20 cellular contexts compared by ENCODE assay signal in the genomic region with DNA sequence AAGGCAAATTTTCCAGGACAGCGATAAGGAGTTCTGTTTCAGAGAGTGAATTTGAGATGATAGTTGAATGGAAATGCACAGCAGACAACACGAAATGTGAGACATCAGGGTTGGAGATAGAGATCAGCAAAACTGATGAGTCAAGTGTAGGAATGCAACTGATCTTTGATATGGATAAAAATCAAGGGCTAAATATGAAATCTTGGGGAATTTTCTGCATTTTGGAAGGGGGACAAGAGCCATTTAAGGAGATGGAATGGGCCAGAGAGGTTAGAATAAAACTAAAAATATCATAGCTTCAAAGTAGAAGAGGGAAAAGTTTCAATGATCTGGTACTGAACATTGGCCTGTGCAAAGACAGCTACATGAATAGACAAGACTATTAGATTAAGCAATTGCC. TPM values are rescaled to one million over a fixed set of nuclear protein-coding genes. Genes with fewer than 3 reads are reported as not detected.
A peak's percentile ranks its signal among the peaks of the same experiment; 100 is the strongest.
DNase-seq lines count a peak whose midpoint lies in the region; ATAC-seq and TF ChIP-seq lines count a peak whose summit lies in the region.
"Had no signal": no experiment of that assay in that cellular context is flagged by ENCODE, and none has a peak within 500 bp of the region (broad histone marks: within the 10 kb centered on the region; RNA-seq: fewer than 3 reads in every experiment).

No MANE protein-coding gene starts in this region.

- H3K36me3 Mint-ChIP-seq in activated T-helper 17 cell treated with anti-CD3 and anti-CD28 coated beads, Interleukin-2, amount 50 U/mL, for 72 hours (ENCODE audit: low read depth): peaks cover 50% of the 10 kb centered on the region

- H3K27ac Mint-ChIP-seq in activated T-helper 17 cell treated with anti-CD3 and anti-CD28 coated beads, Interleukin-2, amount 50 U/mL, for 72 hours: peak overlapping the region; percentile 0
- H3K27ac Mint-ChIP-seq: nephron had no signal

- peaks cover 24% of the 10 kb centered on the region for H3K4me1 Mint-ChIP-seq in activated T-helper 17 cell treated with anti-CD3 and anti-CD28 coated beads, Interleukin-2, amount 50 U/mL, for 72 hours

- H2AFZ ChIP-seq in KMS-11 (ENCODE audit: low read depth): no peak overlapping the region
- no peak overlapping the region for H2AFZ ChIP-seq in parathyroid adenoma

- 94% methylated on average over 2 of the region's 2 CpGs for WGBS in sigmoid colon, 2 donors

- TF ChIP-seq CTCF in KMS-11 (conservative IDR thresholded peaks at IDR 0.05; ENCODE audit: low read depth, low read length): no peak
- no peak for TF ChIP-seq CTCF in parathyroid adenoma (IDR thresholded peaks at IDR 0.05)
- no peak for TF ChIP-seq CTCF in sigmoid colon (IDR thresholded peaks at IDR 0.05)

- intact Hi-C loops in sigmoid colon (cut with DNase I): no loop called here

- no peaks in the 10 kb centered on the region for H3K9me3 Mint-ChIP-seq in activated T-helper 17 cell treated with anti-CD3 and anti-CD28 coated beads, Interleukin-2, amount 50 U/mL, for 72 hours
- H3K9me3 Mint-ChIP-seq: central memory CD8-positive, alpha-beta T cell; nephron had no signal

- peak overlapping the region; percentile 1 for H3K4me3 Mint-ChIP-seq in activated T-helper 17 cell treated with anti-CD3 and anti-CD28 coated beads, Interleukin-2, amount 50 U/mL, for 72 hours
- H3K4me3 Mint-ChIP-seq: central memory CD8-positive, alpha-beta T cell; nephron had no signal

- H3K27me3 ChIP-seq in KMS-11 (ENCODE audit: insufficient read depth, low read depth): no peaks in the 10 kb centered on the region
- no peaks in the 10 kb centered on the region for H3K27me3 ChIP-seq in parathyroid adenoma (ENCODE audit: control insufficient read depth, insufficient read depth, low read length)
- no peaks in the 10 kb centered on the region for H3K27me3 ChIP-seq in sigmoid colon
- H3K27me3 ChIP-seq: testis had no signal

- H3K27me3 Mint-ChIP-seq in activated T-helper 17 cell treated with anti-CD3 and anti-CD28 coated beads, Interleukin-2, amount 50 U/mL, for 72 hours: no peaks in the 10 kb centered on the region
- H3K27me3 Mint-ChIP-seq: central memory CD8-positive, alpha-beta T cell had no signal

- peaks cover 13% of the 10 kb centered on the region for H4K20me1 ChIP-seq in KMS-11 (ENCODE audit: insufficient read depth)

- no peaks in the 10 kb centered on the region; the same call in 1 of the 2 replicates for H3K36me3 ChIP-seq in KMS-11 (ENCODE audit: insufficient read depth)
- H3K36me3 ChIP-seq in parathyroid adenoma (ENCODE audit: control insufficient read depth, insufficient read depth, low read length): no peaks in the 10 kb centered on the region
- peaks cover 0 to 23% (median 0%) of the 10 kb centered on the region in 4 donors for H3K36me3 ChIP-seq in sigmoid colon

- H3K9me3 ChIP-seq in parathyroid adenoma (ENCODE audit: control insufficient read depth, low read length) (no peaks in the 10 kb centered on the region), sigmoid colon (no peaks in the 10 kb centered on the region)
- H3K9me3 ChIP-seq: testis had no signal

- H3K4me3 ChIP-seq in KMS-11 (IDR thresholded peaks at IDR 0.05; ENCODE audit: insufficient read depth, low read depth, low read length) (no peak overlapping the region), parathyroid adenoma (ENCODE audit: low read depth, low read length) (peak overlapping the region; percentile 17), sigmoid colon (no peak overlapping the region)
- H3K4me3 ChIP-seq: testis had no signal

- no peak for ATAC-seq in activated T-helper 17 cell treated with anti-CD3 and anti-CD28 coated beads, Interleukin-2, amount 50 U/mL, for 72 hours (replicated peaks)
- ATAC-seq: sciatic nerve had no signal

- DNase-seq in ELR (ENCODE audit: low read depth) (peak; percentile 62), sigmoid colon (no peak), OCI-M2 (lab: John Stamatoyannopoulos, UW; ENCODE audit: unreplicated experiment) (no peak), AML-193 (lab: John Stamatoyannopoulos, UW) (no peak)
- DNase-seq: activated CD4-positive, alpha-beta T cell treated with anti-CD3 and anti-CD28 coated beads, Interleukin-2, amount 50 U/mL, for 4 hours; activated gamma-delta T cell treated with Interleukin-2 at 50 U/mL for 16 hours; aorta; head of caudate nucleus; NCI-H1105; NCI-H2029 treated with DMSO at 0.1 percent for 48 hours; NCI-H345; posterior cingulate gyrus; testis; WERI-Rb-1 had no signal

- H3K9ac ChIP-seq in KMS-11 (peak overlapping the region; percentile 50; the same call in 1 of the 2 replicates), parathyroid adenoma (no peak overlapping the region)

- H3K4me2 ChIP-seq in KMS-11 (peak overlapping the region; percentile 86), parathyroid adenoma (ENCODE audit: low read length) (peak overlapping the region; percentile 32)

- TF ChIP-seq EP300 in sigmoid colon (IDR thresholded peaks at IDR 0.05): no peak

- no peak for TF ChIP-seq POLR2A in sigmoid colon (IDR thresholded peaks at IDR 0.05)

- H3K4me1 ChIP-seq in KMS-11 (ENCODE audit: low read depth, poor library complexity, severe bottlenecking) (peaks cover 84% of the 10 kb centered on the region), parathyroid adenoma (peaks cover 53% of the 10 kb centered on the region), sigmoid colon (peaks cover 0 to 33% (median 11%) of the 10 kb centered on the region in 4 donors)
- H3K4me1 ChIP-seq: testis had no signal

- H3K79me2 ChIP-seq in KMS-11 (ENCODE audit: insufficient read depth, low read depth): peaks cover 33% of the 10 kb centered on the region; the same call in 1 of the 2 replicates
- H3K79me2 ChIP-seq in parathyroid adenoma: peaks cover 12% of the 10 kb centered on the region

- H3K27ac ChIP-seq in KMS-11 (peak overlapping the region; percentile 93), parathyroid adenoma (peak overlapping the region; percentile 99), sigmoid colon (no peak overlapping the region)
- H3K27ac ChIP-seq: testis, WERI-Rb-1 had no signal

RNA-seq across cellular contexts. Expression of a gene that starts 11.5 kb away (rescaled TPM):
- 10 to 100 TPM; 39.9 to 74.0 TPM for total RNA-seq in activated T-helper 17 cell treated with anti-CD3 and anti-CD28 coated beads, Interleukin-2, amount 50 U/mL, for 72 hours
- total RNA-seq in sigmoid colon: 10 to 100 TPM; 22.1 to 34.9 (median 25.9) TPM
- 10 to 100 TPM; 31.2 to 56.6 (median 41.9) TPM for polyA plus RNA-seq in sigmoid colon

RNA-seq across cellular contexts. Expression of a gene that starts 12.8 kb away (rescaled TPM):
- 10 to 100 TPM; 10.6 to 26.4 TPM for total RNA-seq in activated T-helper 17 cell treated with anti-CD3 and anti-CD28 coated beads, Interleukin-2, amount 50 U/mL, for 72 hours
- 1 to 10 TPM; 4.6 to 5.6 (median 5.2) TPM for total RNA-seq in sigmoid colon
- polyA plus RNA-seq in sigmoid colon: 1 to 10 TPM; 5.5 to 9.0 (median 6.6) TPM

RNA-seq across cellular contexts. Expression of a gene that starts 54.3 kb away (rescaled TPM):
- 10 to 100 TPM; 10.2 to 13.9 TPM for total RNA-seq in activated T-helper 17 cell treated with anti-CD3 and anti-CD28 coated beads, Interleukin-2, amount 50 U/mL, for 72 hours
- 10 to 100 TPM; 17.6 to 21.9 (median 20.3) TPM for total RNA-seq in sigmoid colon
- polyA plus RNA-seq in sigmoid colon: 10 to 100 TPM; 11.5 to 21.0 (median 19.2) TPM

Comparison
In these comparisons a context has a peak if more than half of its experiments do, and no peak if none do; other contexts are left out.
1. H3K27ac ChIP-seq: peak in KMS-11 (single experiment) and parathyroid adenoma (single experiment); none in sigmoid colon (0 of 4).